ENCODE assay signal across 22 cellular contexts in genomic region chr6:24854077-24854670, GRCh38. TPM values are rescaled to one million over a fixed set of nuclear protein-coding genes. Genes with fewer than 3 reads are reported as not detected.
DNase-seq lines count a peak whose midpoint lies in the region; ATAC-seq lines count a peak whose summit lies in the region.
"Had no signal": no experiment of that assay in that cellular context is flagged by ENCODE, and none has a peak within 500 bp of the region (broad histone marks: within the 10 kb centered on the region; RNA-seq: fewer than 3 reads in every experiment).

No MANE protein-coding gene starts in this region.

- H3K9me3 Mint-ChIP-seq in activated naive CD4-positive, alpha-beta T cell treated with anti-CD3 and anti-CD28 coated beads, Interleukin-2, amount 50 U/mL, for 24 hours = no peaks in the 10 kb centered on the region
- no peaks in the 10 kb centered on the region for H3K9me3 Mint-ChIP-seq in stimulated activated memory B cell treated with anti-CD40 and anti-IgM and Interleukin-4, amounts not matched to agents 10 μg/mL and 1 μg/mL and 100 μg/mL, for 72 hours
- H3K9me3 Mint-ChIP-seq in activated T-helper 2 cell treated with anti-CD3 and anti-CD28 coated beads, Interferon-gamma antibody, Interleukin-2, Interleukin-4, amounts not matched to agents 10 μg/mL and 5 μg/mL and 100 μg/mL, durations not matched to agents 14 hours and 24 hours and 36 hours = no peaks in the 10 kb centered on the region
- H3K9me3 Mint-ChIP-seq: mesothelial cell of epicardium had no signal

- intact Hi-C loops in activated T-helper 2 cell treated with anti-CD3 and anti-CD28 coated beads, Interferon-gamma antibody, Interleukin-2, Interleukin-4, amounts not matched to agents 10 μg/mL and 5 μg/mL and 100 μg/mL, durations not matched to agents 14 hours and 24 hours and 36 hours (cut with micrococcal nuclease) = no loop called here

- H3K27me3 Mint-ChIP-seq in activated naive CD4-positive, alpha-beta T cell treated with anti-CD3 and anti-CD28 coated beads, Interleukin-2, amount 50 U/mL, for 24 hours = no peaks in the 10 kb centered on the region
- H3K27me3 Mint-ChIP-seq in stimulated activated memory B cell treated with anti-CD40 and anti-IgM and Interleukin-4, amounts not matched to agents 10 μg/mL and 1 μg/mL and 100 μg/mL, for 72 hours = no peaks in the 10 kb centered on the region
- no peaks in the 10 kb centered on the region for H3K27me3 Mint-ChIP-seq in activated T-helper 2 cell treated with anti-CD3 and anti-CD28 coated beads, Interferon-gamma antibody, Interleukin-2, Interleukin-4, amounts not matched to agents 10 μg/mL and 5 μg/mL and 100 μg/mL, durations not matched to agents 14 hours and 24 hours and 36 hours (ENCODE audit: low read depth)

- no peak for DNase-seq in activated naive CD4-positive, alpha-beta T cell (lab: John Stamatoyannopoulos, UW)
- DNase-seq in NCI-H82 (lab: John Stamatoyannopoulos, UW) (peak; percentile 84), foreskin melanocyte (peak; percentile 48)
- no peak for DNase-seq in activated T-helper 2 cell treated with anti-CD3 and anti-CD28 coated beads, Interferon-gamma antibody, Interleukin-2, Interleukin-4, amounts not matched to agents 10 μg/mL and 5 μg/mL and 100 μg/mL, durations not matched to agents 14 hours and 24 hours and 36 hours (ENCODE audit: low spot score)
- DNase-seq: activated CD4-positive, CD25-positive, alpha-beta regulatory T cell; brain microvascular endothelial cell; gastrocnemius medialis; left colon; MM.1S; NCI-H2029 treated with DMSO at 0.1 percent for 48 hours; NCI-H524; right cardiac atrium; SHP77; uterus had no signal

- peaks cover 19% of the 10 kb centered on the region for H3K36me3 Mint-ChIP-seq in activated naive CD4-positive, alpha-beta T cell treated with anti-CD3 and anti-CD28 coated beads, Interleukin-2, amount 50 U/mL, for 24 hours
- peaks cover 68% of the 10 kb centered on the region for H3K36me3 Mint-ChIP-seq in stimulated activated memory B cell treated with anti-CD40 and anti-IgM and Interleukin-4, amounts not matched to agents 10 μg/mL and 1 μg/mL and 100 μg/mL, for 72 hours
- peaks cover 56% of the 10 kb centered on the region for H3K36me3 Mint-ChIP-seq in activated T-helper 2 cell treated with anti-CD3 and anti-CD28 coated beads, Interferon-gamma antibody, Interleukin-2, Interleukin-4, amounts not matched to agents 10 μg/mL and 5 μg/mL and 100 μg/mL, durations not matched to agents 14 hours and 24 hours and 36 hours (ENCODE audit: low read depth)
- H3K36me3 Mint-ChIP-seq: mesothelial cell of epicardium had no signal

- ATAC-seq in stimulated activated memory B cell treated with anti-CD40 and anti-IgM and Interleukin-4, amounts not matched to agents 10 μg/mL and 1 μg/mL and 100 μg/mL, for 72 hours = no peak
- no peak for ATAC-seq in GM21619 (IDR thresholded peaks at IDR 0.05; ENCODE audit: unreplicated experiment)
- ATAC-seq in HG02763 (IDR thresholded peaks at IDR 0.05; ENCODE audit: unreplicated experiment) = no peak
- ATAC-seq: gastrocnemius medialis, left colon, right cardiac atrium had no signal

- no peak overlapping the region for H3K4me3 Mint-ChIP-seq in activated naive CD4-positive, alpha-beta T cell treated with anti-CD3 and anti-CD28 coated beads, Interleukin-2, amount 50 U/mL, for 24 hours
- no peak overlapping the region for H3K4me3 Mint-ChIP-seq in stimulated activated memory B cell treated with anti-CD40 and anti-IgM and Interleukin-4, amounts not matched to agents 10 μg/mL and 1 μg/mL and 100 μg/mL, for 72 hours
- no peak overlapping the region for H3K4me3 Mint-ChIP-seq in activated T-helper 2 cell treated with anti-CD3 and anti-CD28 coated beads, Interferon-gamma antibody, Interleukin-2, Interleukin-4, amounts not matched to agents 10 μg/mL and 5 μg/mL and 100 μg/mL, durations not matched to agents 14 hours and 24 hours and 36 hours (ENCODE audit: low read depth)
- H3K4me3 Mint-ChIP-seq: mesothelial cell of epicardium had no signal

- H3K4me1 Mint-ChIP-seq in activated naive CD4-positive, alpha-beta T cell treated with anti-CD3 and anti-CD28 coated beads, Interleukin-2, amount 50 U/mL, for 24 hours = peaks cover 62% of the 10 kb centered on the region
- H3K4me1 Mint-ChIP-seq in stimulated activated memory B cell treated with anti-CD40 and anti-IgM and Interleukin-4, amounts not matched to agents 10 μg/mL and 1 μg/mL and 100 μg/mL, for 72 hours = peaks cover 50% of the 10 kb centered on the region
- H3K4me1 Mint-ChIP-seq in activated T-helper 2 cell treated with anti-CD3 and anti-CD28 coated beads, Interferon-gamma antibody, Interleukin-2, Interleukin-4, amounts not matched to agents 10 μg/mL and 5 μg/mL and 100 μg/mL, durations not matched to agents 14 hours and 24 hours and 36 hours (ENCODE audit: low read depth) = peaks cover 35% of the 10 kb centered on the region
- H3K4me1 Mint-ChIP-seq: mesothelial cell of epicardium had no signal

- H3K27ac Mint-ChIP-seq in activated naive CD4-positive, alpha-beta T cell treated with anti-CD3 and anti-CD28 coated beads, Interleukin-2, amount 50 U/mL, for 24 hours = peak overlapping the region; percentile 93
- H3K27ac Mint-ChIP-seq in stimulated activated memory B cell treated with anti-CD40 and anti-IgM and Interleukin-4, amounts not matched to agents 10 μg/mL and 1 μg/mL and 100 μg/mL, for 72 hours = peak overlapping the region; percentile 78
- H3K27ac Mint-ChIP-seq in activated T-helper 2 cell treated with anti-CD3 and anti-CD28 coated beads, Interferon-gamma antibody, Interleukin-2, Interleukin-4, amounts not matched to agents 10 μg/mL and 5 μg/mL and 100 μg/mL, durations not matched to agents 14 hours and 24 hours and 36 hours = no peak overlapping the region
- H3K27ac Mint-ChIP-seq: mesothelial cell of epicardium had no signal

RNA-seq across cellular contexts. Expression of gene ARMH2, which starts 55.5 kb away (rescaled TPM):
- total RNA-seq in activated T-helper 2 cell treated with anti-CD3 and anti-CD28 coated beads, Interferon-gamma antibody, Interleukin-2, Interleukin-4, amounts not matched to agents 10 μg/mL and 5 μg/mL and 100 μg/mL, durations not matched to agents 14 hours and 24 hours and 36 hours = not detected in 2 replicates
- total RNA-seq: epithelial cell of proximal tubule, gastrocnemius medialis, H4, left colon, mesothelial cell of epicardium, OCI-LY7, right cardiac atrium, uterus had no signal

Comparison
In these comparisons a context has a peak if more than half of its experiments do, and no peak if none do; other contexts are left out.
1. DNase-seq: peak in NCI-H82 (single experiment) and foreskin melanocyte (single experiment); none in activated naive CD4-positive, alpha-beta T cell (0 of 4) and activated T-helper 2 cell treated with anti-CD3 and anti-CD28 coated beads, Interferon-gamma antibody, Interleukin-2, Interleukin-4, amounts not matched to agents 10 μg/mL and 5 μg/mL and 100 μg/mL, durations not matched to agents 14 hours and 24 hours and 36 hours (single experiment).